17 cellular contexts compared by ENCODE assay signal in the genomic region with DNA sequence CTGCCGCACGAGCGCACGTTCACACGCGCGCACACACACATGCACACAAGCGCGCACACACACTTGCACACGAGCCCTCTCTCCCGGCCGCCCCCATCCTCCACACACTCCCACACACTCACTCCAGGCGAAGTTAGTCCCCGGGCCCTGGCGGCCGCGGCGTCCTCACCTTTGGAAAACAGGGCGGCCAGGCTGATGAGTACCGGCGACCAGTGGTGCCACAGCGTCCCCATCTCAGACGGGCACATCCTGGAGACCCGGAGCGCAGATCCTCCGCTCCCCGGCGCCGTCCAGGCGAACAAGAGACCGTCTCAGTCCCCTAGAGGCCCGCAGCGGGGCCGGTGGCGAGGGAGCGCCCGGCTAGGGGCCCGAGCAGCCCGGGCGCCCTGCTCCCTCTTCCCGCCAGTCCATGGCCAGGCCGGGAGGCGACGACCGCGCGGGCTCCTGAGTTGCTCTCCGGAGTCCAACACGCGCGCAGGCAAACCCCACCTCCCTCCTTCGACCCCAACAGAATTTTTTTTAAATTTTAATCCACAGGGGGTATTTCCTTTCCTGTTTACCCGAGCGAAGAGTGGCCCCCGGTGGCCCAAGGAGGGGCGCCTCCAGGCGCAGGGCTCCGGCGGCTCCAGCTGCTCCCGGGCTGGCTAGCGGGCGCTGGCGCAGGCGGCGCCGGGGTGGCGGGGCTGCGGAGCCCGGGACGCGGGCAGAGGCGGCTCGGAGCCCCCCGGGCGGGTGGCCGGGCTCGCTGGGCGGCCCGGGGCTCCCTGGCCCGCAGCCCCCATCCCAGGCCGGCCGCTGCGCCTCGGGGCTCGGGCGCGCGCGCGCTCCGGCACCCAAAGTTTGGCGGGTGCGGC. TPM values are rescaled to one million over a fixed set of nuclear protein-coding genes. Genes with fewer than 3 reads are reported as not detected.
DNase-seq lines count a peak whose midpoint lies in the region; ATAC-seq and TF ChIP-seq lines count a peak whose summit lies in the region.
"Had no signal": no experiment of that assay in that cellular context is flagged by ENCODE, and none has a peak within 500 bp of the region (broad histone marks: within the 10 kb centered on the region; RNA-seq: fewer than 3 reads in every experiment).

No MANE protein-coding gene starts in this region.

- H3K79me2 ChIP-seq in neural cell (replicated peaks; ENCODE audit: insufficient read depth, low read length), result no peaks in the 10 kb centered on the region

- TF ChIP-seq POLR2A in prostate gland (IDR thresholded peaks at IDR 0.05), result no peak

- no peaks in the 10 kb centered on the region for H3F3A ChIP-seq in neural cell (ENCODE audit: insufficient read depth, low read length, poor library complexity, severe bottlenecking)

- under 1% methylated on average over 51 of the region's 93 CpGs for WGBS in prostate gland

- H3K27ac ChIP-seq in foreskin keratinocyte, result no peak overlapping the region
- no peak overlapping the region for H3K27ac ChIP-seq in neural cell (ENCODE audit: low read length)
- no peak overlapping the region for H3K27ac ChIP-seq in prostate gland
- H3K27ac ChIP-seq: RWPE1, tibial nerve had no signal

- H3K27me3 ChIP-seq in foreskin keratinocyte (peaks cover 29% of the 10 kb centered on the region), neural cell (ENCODE audit: insufficient read depth, low read depth, low read length) (peaks cover 70% of the 10 kb centered on the region), prostate gland (replicated peaks; ENCODE audit: insufficient read depth) (peaks cover 14% of the 10 kb centered on the region)

- H2AFZ ChIP-seq in neural cell (ENCODE audit: low read depth, low read length), result no peak overlapping the region

- no peaks in the 10 kb centered on the region for H3K36me3 ChIP-seq in neural cell (ENCODE audit: insufficient read depth, low read length)
- no peaks in the 10 kb centered on the region for H3K36me3 ChIP-seq in prostate gland
- H3K36me3 ChIP-seq: tibial nerve had no signal

- peak overlapping the region; percentile 70 for H3K4me3 ChIP-seq in neural cell (ENCODE audit: low read length)
- H3K4me3 ChIP-seq in prostate gland, result no peak overlapping the region
- H3K4me3 ChIP-seq: mucosa of descending colon, tibial nerve had no signal

- peak overlapping the region; percentile 53 for H3K9ac ChIP-seq in neural cell (ENCODE audit: low read length)

- no peaks in the 10 kb centered on the region for H3K9me2 ChIP-seq in neural cell (ENCODE audit: insufficient read depth, low read length)

- H3K4me1 ChIP-seq in foreskin keratinocyte, result no peaks in the 10 kb centered on the region
- H3K4me1 ChIP-seq in prostate gland (replicated peaks), result no peaks in the 10 kb centered on the region

- no peak for TF ChIP-seq CTCF in foreskin keratinocyte (conservative IDR thresholded peaks at IDR 0.05)
- no peak for TF ChIP-seq CTCF in neural cell (IDR thresholded peaks at IDR 0.05; ENCODE audit: poor library complexity, severe bottlenecking)
- no peak for TF ChIP-seq CTCF in prostate gland (IDR thresholded peaks at IDR 0.05)

- TF ChIP-seq RAD21 in neural cell (conservative IDR thresholded peaks at IDR 0.05), result peak; percentile 48

- peak overlapping the region; percentile 45 for H3K4me2 ChIP-seq in neural cell (ENCODE audit: low read length)

- ATAC-seq in foreskin keratinocyte, result peak; percentile 11
- no peak for ATAC-seq in GM19397 (IDR thresholded peaks at IDR 0.05; ENCODE audit: unreplicated experiment)
- ATAC-seq in HG03520 (IDR thresholded peaks at IDR 0.05; ENCODE audit: unreplicated experiment), result no peak
- ATAC-seq: mucosa of descending colon had no signal

- intact Hi-C loops in prostate gland (cut with DNase I), result no loop called here

- H4K20me1 ChIP-seq in neural cell (ENCODE audit: insufficient read depth), result no peaks in the 10 kb centered on the region

- no peaks in the 10 kb centered on the region for H3K9me3 ChIP-seq in neural cell (ENCODE audit: low read length)
- no peaks in the 10 kb centered on the region for H3K9me3 ChIP-seq in prostate gland
- H3K9me3 ChIP-seq: mucosa of descending colon, tibial nerve had no signal

- no peak for TF ChIP-seq EP300 in neural cell (conservative IDR thresholded peaks at IDR 0.05; ENCODE audit: poor library complexity, severe bottlenecking)

- DNase-seq in ELF-1 (ENCODE audit: low read depth, low spot score), result peak; percentile 48
- DNase-seq in NCI-H510A (lab: John Stamatoyannopoulos, UW), result peak; percentile 23
- no peak for DNase-seq in foreskin keratinocyte
- no peak for DNase-seq in prostate gland (ENCODE audit: low spot score)
- DNase-seq in NCI-H446 treated with DMSO at 0.1 percent for 48 hours (lab: John Stamatoyannopoulos, UW), result no peak
- DNase-seq: activated CD4-positive, alpha-beta T cell treated with anti-CD3 and anti-CD28 coated beads for 48 hours; activated T-cell treated with anti-CD3 and anti-CD28 coated beads, Interleukin-2, amount 50 U/mL, for 24 hours; immature natural killer cell; mucosa of descending colon had no signal

TF ChIP-seq in neural cell, 6 proteins besides CTCF, POLR2A, EP300 and RAD21:
- TF ChIP-seq EZH2 (IDR thresholded peaks at IDR 0.05; ENCODE audit: borderline replicate concordance, insufficient read depth, low read length, poor library complexity, severe bottlenecking) (peak; percentile 46), SMC3 (conservative IDR thresholded peaks at IDR 0.05; ENCODE audit: poor library complexity) (peak; percentile 50)
- TF ChIP-seq, protein P1, sequence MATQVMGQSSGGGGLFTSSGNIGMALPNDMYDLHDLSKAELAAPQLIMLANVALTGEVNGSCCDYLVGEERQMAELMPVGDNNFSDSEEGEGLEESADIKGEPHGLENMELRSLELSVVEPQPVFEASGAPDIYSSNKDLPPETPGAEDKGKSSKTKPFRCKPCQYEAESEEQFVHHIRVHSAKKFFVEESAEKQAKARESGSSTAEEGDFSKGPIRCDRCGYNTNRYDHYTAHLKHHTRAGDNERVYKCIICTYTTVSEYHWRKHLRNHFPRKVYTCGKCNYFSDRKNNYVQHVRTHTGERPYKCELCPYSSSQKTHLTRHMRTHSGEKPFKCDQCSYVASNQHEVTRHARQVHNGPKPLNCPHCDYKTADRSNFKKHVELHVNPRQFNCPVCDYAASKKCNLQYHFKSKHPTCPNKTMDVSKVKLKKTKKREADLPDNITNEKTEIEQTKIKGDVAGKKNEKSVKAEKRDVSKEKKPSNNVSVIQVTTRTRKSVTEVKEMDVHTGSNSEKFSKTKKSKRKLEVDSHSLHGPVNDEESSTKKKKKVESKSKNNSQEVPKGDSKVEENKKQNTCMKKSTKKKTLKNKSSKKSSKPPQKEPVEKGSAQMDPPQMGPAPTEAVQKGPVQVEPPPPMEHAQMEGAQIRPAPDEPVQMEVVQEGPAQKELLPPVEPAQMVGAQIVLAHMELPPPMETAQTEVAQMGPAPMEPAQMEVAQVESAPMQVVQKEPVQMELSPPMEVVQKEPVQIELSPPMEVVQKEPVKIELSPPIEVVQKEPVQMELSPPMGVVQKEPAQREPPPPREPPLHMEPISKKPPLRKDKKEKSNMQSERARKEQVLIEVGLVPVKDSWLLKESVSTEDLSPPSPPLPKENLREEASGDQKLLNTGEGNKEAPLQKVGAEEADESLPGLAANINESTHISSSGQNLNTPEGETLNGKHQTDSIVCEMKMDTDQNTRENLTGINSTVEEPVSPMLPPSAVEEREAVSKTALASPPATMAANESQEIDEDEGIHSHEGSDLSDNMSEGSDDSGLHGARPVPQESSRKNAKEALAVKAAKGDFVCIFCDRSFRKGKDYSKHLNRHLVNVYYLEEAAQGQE (IDR thresholded peaks at IDR 0.05; ENCODE audit: borderline replicate concordance), result no peak

RNA-seq across cellular contexts. Expression of gene TMEM132D, which starts 0.5 kb away (rescaled TPM):
- total RNA-seq in foreskin keratinocyte (not detected in 2 replicates), prostate gland (1 to 10 TPM in 1 of 2 donors, under 1 TPM in 1; 0.57 to 1.3 TPM)
- polyA plus RNA-seq in foreskin keratinocyte (not detected in 2 replicates), neural cell (1.3 and 2.0 TPM in 2 replicates)
- 10.0 and 11.5 TPM in 2 replicates for polyA minus RNA-seq in neural cell
- total RNA-seq: NCI-H460; posterior vena cava; T-helper 2 cell treated with Interferon-gamma antibody and Interleukin-4, amounts not matched to agents 100 ng/mL and 5 ng/mL, for 36 hours had no signal

Comparison
In these comparisons a context has a peak if more than half of its experiments do, and no peak if none do; other contexts are left out.
1. DNase-seq: peak in ELF-1 (single experiment) and NCI-H510A (single experiment); none in foreskin keratinocyte (0 of 2), prostate gland (single experiment) and NCI-H446 treated with DMSO at 0.1 percent for 48 hours (single experiment).